15 cellular contexts compared by ENCODE assay signal in the genomic region with DNA sequence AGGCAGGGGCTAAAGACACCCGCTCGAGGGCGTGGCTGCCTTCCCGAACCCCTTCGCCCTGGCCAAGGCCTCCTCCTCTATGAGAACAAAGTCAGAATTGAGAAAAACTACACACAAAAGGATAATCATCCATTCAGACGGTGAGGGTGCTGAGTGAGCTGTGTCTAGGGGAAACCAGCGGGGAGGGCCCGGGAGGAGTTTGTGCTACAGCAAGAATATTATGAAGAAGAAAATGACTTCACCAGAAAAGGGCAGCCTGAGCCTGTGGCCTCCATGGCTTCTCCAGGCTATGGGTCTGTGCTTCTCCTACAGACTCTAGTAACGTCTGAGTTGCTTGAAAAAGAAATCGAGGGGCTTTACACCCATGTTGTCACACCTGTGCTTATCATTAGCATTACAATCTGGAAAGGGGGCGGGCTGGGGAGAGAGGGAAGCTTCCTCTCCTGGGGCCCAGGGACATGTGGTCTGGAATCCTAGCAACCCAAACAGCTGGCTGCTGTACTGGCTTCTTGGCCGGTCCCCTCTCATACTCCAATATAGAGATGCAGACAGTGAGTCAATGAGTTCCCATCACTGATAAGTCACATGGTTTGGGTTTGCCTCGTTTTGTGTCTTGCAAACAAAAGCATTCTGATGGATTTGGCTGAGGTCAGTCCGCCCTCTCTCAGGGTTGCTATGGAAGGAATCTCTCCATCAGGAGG. TPM values are rescaled to one million over a fixed set of nuclear protein-coding genes. Genes with fewer than 3 reads are reported as not detected.
DNase-seq lines count a peak whose midpoint lies in the region; ATAC-seq and TF ChIP-seq lines count a peak whose summit lies in the region.
"Had no signal": no experiment of that assay in that cellular context is flagged by ENCODE, and none has a peak within 500 bp of the region (broad histone marks: within the 10 kb centered on the region; RNA-seq: fewer than 3 reads in every experiment).

No MANE protein-coding gene starts in this region.

- H3K4me1 ChIP-seq in A673 (ENCODE audit: insufficient read depth, low read length, poor library complexity, severe bottlenecking): no peaks in the 10 kb centered on the region

- CTCF ChIA-PET in A673 (lab: Charles Lee): no interaction called here

- TF ChIP-seq CTCF in A673 (conservative IDR thresholded peaks at IDR 0.05; ENCODE audit: low read depth, low read length): no peak

- no peaks in the 10 kb centered on the region for H3K36me3 ChIP-seq in A673 (ENCODE audit: insufficient read depth, low read length, poor library complexity, severe bottlenecking)

- H3K9me3 Mint-ChIP-seq in activated naive CD4-positive, alpha-beta T cell treated with anti-CD3 and anti-CD28 coated beads, Interleukin-2, amount 50 U/mL, for 72 hours: no peaks in the 10 kb centered on the region
- H3K9me3 Mint-ChIP-seq: activated naive CD8-positive, alpha-beta T cell treated with anti-CD3 and anti-CD28 coated beads, Interleukin-2, amount 10 ng/mL, durations not matched to agents 7 days and 5 days; dendritic cell treated with granulocyte-macrophage colony-stimulating factor and Interleukin-4, amounts not matched to agents 40 ng/mL and 50 ng/mL, for 4 days had no signal

- no peaks in the 10 kb centered on the region for H3K36me3 Mint-ChIP-seq in activated naive CD4-positive, alpha-beta T cell treated with anti-CD3 and anti-CD28 coated beads, Interleukin-2, amount 50 U/mL, for 72 hours
- H3K36me3 Mint-ChIP-seq: activated naive CD8-positive, alpha-beta T cell treated with anti-CD3 and anti-CD28 coated beads, Interleukin-2, amount 10 ng/mL, durations not matched to agents 7 days and 5 days had no signal

- intact Hi-C loops in A673 (cut with micrococcal nuclease; ENCODE audit: unreplicated experiment): no loop called here

- H3K27me3 ChIP-seq in A673 (replicated peaks; ENCODE audit: insufficient read depth, low read depth, low read length, poor library complexity): no peaks in the 10 kb centered on the region

- H3K9me3 ChIP-seq in A673 (ENCODE audit: low read depth, low read length, poor library complexity, severe bottlenecking): no peaks in the 10 kb centered on the region
- H3K9me3 ChIP-seq: A549 had no signal

- peak; percentile 2 for DNase-seq in DMS53 (lab: John Stamatoyannopoulos, UW)
- no peak for DNase-seq in DMS53 treated with DMSO at 0.1 percent for 48 hours (lab: John Stamatoyannopoulos, UW; ENCODE audit: unreplicated experiment)
- peak; percentile 40 for DNase-seq in NCI-H146 treated with DMSO at 0.1 percent for 48 hours (lab: John Stamatoyannopoulos, UW; ENCODE audit: unreplicated experiment)
- peak; percentile 77 for DNase-seq in fibroblast of peridontal ligament (ENCODE audit: extremely low read depth)
- peak; percentile 32 for DNase-seq in putamen (ENCODE audit: low spot score)
- no peak for DNase-seq in A673 (ENCODE audit: low spot score)
- no peak for DNase-seq in H4 (ENCODE audit: low spot score)
- DNase-seq in activated naive CD4-positive, alpha-beta T cell treated with anti-CD3 and anti-CD28 coated beads, Interleukin-2, amount 50 U/mL, for 72 hours (ENCODE audit: low spot score in 2 of 2): no peak
- DNase-seq: activated naive CD8-positive, alpha-beta T cell treated with anti-CD3 and anti-CD28 coated beads, Interleukin-2, amount 10 ng/mL, durations not matched to agents 7 days and 5 days; NCI-H1048; NCI-H82; trophoblast cell had no signal

- H3K27ac ChIP-seq in A673 (ENCODE audit: low read depth, low read length, poor library complexity, severe bottlenecking): no peak overlapping the region
- H3K27ac ChIP-seq: VCaP had no signal

- BruUV-seq in A673 (replicated peaks; lab: Mats Ljungman, UMichigan): no TSS peak

- no peak overlapping the region for H3K27ac Mint-ChIP-seq in activated naive CD4-positive, alpha-beta T cell treated with anti-CD3 and anti-CD28 coated beads, Interleukin-2, amount 50 U/mL, for 72 hours
- H3K27ac Mint-ChIP-seq: activated naive CD8-positive, alpha-beta T cell treated with anti-CD3 and anti-CD28 coated beads, Interleukin-2, amount 10 ng/mL, durations not matched to agents 7 days and 5 days; dendritic cell treated with granulocyte-macrophage colony-stimulating factor and Interleukin-4, amounts not matched to agents 40 ng/mL and 50 ng/mL, for 4 days had no signal

- H3K4me3 ChIP-seq in A673 (ENCODE audit: low read depth, low read length, poor library complexity, severe bottlenecking): no peak overlapping the region
- H3K4me3 ChIP-seq: A549 had no signal

- no peak for ATAC-seq in activated naive CD4-positive, alpha-beta T cell treated with anti-CD3 and anti-CD28 coated beads, Interleukin-2, amount 50 U/mL, for 72 hours
- ATAC-seq: A549 had no signal

- POLR2A ChIA-PET in A673 (lab: Charles Lee; ENCODE audit: low non-redundant PET): no interaction called here

RNA-seq across cellular contexts. Expression of gene ARL4C, which starts 52.0 kb away (rescaled TPM):
- 3.0 and 3.5 TPM in 2 replicates for total RNA-seq in A673 (2021)
- total RNA-seq in H4 (2014; rRNA removed; shearing (Covaris generic)): 6.7 and 7.0 TPM in 2 replicates
- total RNA-seq in activated naive CD4-positive, alpha-beta T cell treated with anti-CD3 and anti-CD28 coated beads, Interleukin-2, amount 50 U/mL, for 72 hours: 10 to 100 TPM; 26.1 to 50.0 TPM

Comparison
In these comparisons a context has a peak if more than half of its experiments do, and no peak if none do; other contexts are left out.
1. DNase-seq: peak in DMS53 (single experiment), NCI-H146 treated with DMSO at 0.1 percent for 48 hours (single experiment), fibroblast of peridontal ligament (single experiment) and putamen (single experiment); none in DMS53 treated with DMSO at 0.1 percent for 48 hours (single experiment), A673 (single experiment), H4 (single experiment) and activated naive CD4-positive, alpha-beta T cell treated with anti-CD3 and anti-CD28 coated beads, Interleukin-2, amount 50 U/mL, for 72 hours (0 of 2).